Comparison of ENCODE assay signal across 8 cellular contexts in the genomic region with DNA sequence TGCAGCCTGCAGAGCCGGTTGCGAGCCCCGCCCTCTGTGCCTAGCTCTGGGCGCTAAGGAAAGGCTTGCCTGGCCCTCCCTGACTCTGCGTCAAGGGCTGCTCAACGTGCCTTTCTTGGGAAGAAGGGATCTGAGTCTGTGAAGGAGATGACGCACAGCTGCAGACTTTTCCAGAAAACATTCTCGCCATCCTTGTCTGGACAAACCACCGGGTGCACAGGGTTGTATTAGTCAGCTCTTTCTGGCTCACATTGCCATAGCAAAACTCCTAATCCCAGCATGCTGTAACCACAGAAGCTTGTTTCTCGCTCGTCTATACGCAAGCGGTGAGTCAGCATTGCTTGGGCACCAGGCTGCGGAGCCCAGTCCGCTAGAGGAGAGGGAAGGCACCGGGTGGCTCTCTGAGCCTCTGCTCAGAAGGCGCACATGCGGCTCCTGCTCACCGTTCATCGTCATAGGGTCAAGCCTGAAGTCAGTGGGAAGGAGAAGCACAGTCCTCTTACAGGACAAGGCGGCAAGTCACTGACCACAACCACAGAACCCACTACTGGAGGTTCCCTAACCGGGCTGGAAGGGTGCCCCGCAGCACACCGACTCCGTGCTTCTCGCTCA. TPM values are rescaled to one million over a fixed set of nuclear protein-coding genes. Genes with fewer than 3 reads are reported as not detected.
DNase-seq lines count a peak whose midpoint lies in the region; ATAC-seq and TF ChIP-seq lines count a peak whose summit lies in the region.

No MANE protein-coding gene starts in this region.

- TF ChIP-seq POLR2A in upper lobe of left lung (IDR thresholded peaks at IDR 0.05), result peak in 1 of 4 donors; percentile 28

- H3K27ac ChIP-seq in upper lobe of left lung, result peak overlapping the region in 1 of 4 donors; percentile 49

- CTCF ChIA-PET in activated CD8-positive, alpha-beta T cell treated with anti-CD3 and anti-CD28 coated beads for 36 hours (lab: Charles Lee), result interaction anchor here (1.0 to 2.4 kb wide), 2 partner anchors 34 to 168 kb away, joined by 3 to 7 read pairs; a partner anchor contains a TSS

- H3K36me3 Mint-ChIP-seq in activated CD8-positive, alpha-beta T cell treated with anti-CD3 and anti-CD28 coated beads for 36 hours (ENCODE audit: low read depth), result no peaks in the 10 kb centered on the region

- no peak overlapping the region for H3K4me3 Mint-ChIP-seq in activated CD8-positive, alpha-beta T cell treated with anti-CD3 and anti-CD28 coated beads for 36 hours

- H3K36me3 ChIP-seq in upper lobe of left lung, result no peaks in the 10 kb centered on the region

- no peak overlapping the region for H3K4me3 ChIP-seq in upper lobe of left lung

- intact Hi-C loops in activated CD8-positive, alpha-beta T cell treated with anti-CD3 and anti-CD28 coated beads for 36 hours (cut with micrococcal nuclease), result no loop called here

- WGBS in upper lobe of left lung, 2 donors, result 50 to 65% methylated on average over 13 to 26 of the region's 26 CpGs

- H3K9me3 Mint-ChIP-seq in activated CD8-positive, alpha-beta T cell treated with anti-CD3 and anti-CD28 coated beads for 36 hours, result no peaks in the 10 kb centered on the region

- H3K4me1 Mint-ChIP-seq in activated CD8-positive, alpha-beta T cell treated with anti-CD3 and anti-CD28 coated beads for 36 hours (ENCODE audit: low read depth), result peaks cover 11% of the 10 kb centered on the region

- TF ChIP-seq CTCF in activated CD8-positive, alpha-beta T cell treated with anti-CD3 and anti-CD28 coated beads for 36 hours (IDR thresholded peaks at IDR 0.05), result no peak
- no peak for TF ChIP-seq CTCF in upper lobe of left lung (IDR thresholded peaks at IDR 0.05)

- H3K27me3 Mint-ChIP-seq in activated CD8-positive, alpha-beta T cell treated with anti-CD3 and anti-CD28 coated beads for 36 hours, result peaks cover 25% of the 10 kb centered on the region

- peaks cover 0 to 4% (median 1%) of the 10 kb centered on the region in 4 donors for H3K4me1 ChIP-seq in upper lobe of left lung

- H3K9me3 ChIP-seq in upper lobe of left lung, result no peaks in the 10 kb centered on the region

- peak in 1 of 4 donors; percentile 17 for TF ChIP-seq EP300 in upper lobe of left lung (IDR thresholded peaks at IDR 0.05)

- no peaks in the 10 kb centered on the region for H3K27me3 ChIP-seq in upper lobe of left lung

- POLR2A ChIA-PET in activated CD8-positive, alpha-beta T cell treated with anti-CD3 and anti-CD28 coated beads for 36 hours (lab: Charles Lee), result no interaction called here

- peak; percentile 65 for ATAC-seq in activated CD8-positive, alpha-beta T cell treated with anti-CD3 and anti-CD28 coated beads for 36 hours
- ATAC-seq in upper lobe of left lung (ENCODE audit: low FRiP score in 2 of 2) (peak; percentile 71 to 93), HG03108 (IDR thresholded peaks at IDR 0.05; ENCODE audit: unreplicated experiment) (no peak), GM19328 (IDR thresholded peaks at IDR 0.05; ENCODE audit: unreplicated experiment) (no peak)

- peak; percentile 85 to 96 for DNase-seq in AML-193 (lab: John Stamatoyannopoulos, UW)
- peak; percentile 43 for DNase-seq in HS-27A (ENCODE audit: low read depth)
- peak; percentile 53 for DNase-seq in activated CD8-positive, alpha-beta T cell treated with anti-CD3 and anti-CD28 coated beads for 36 hours
- peak; percentile 38 for DNase-seq in inferior parietal cortex (ENCODE audit: extremely low spot score)
- DNase-seq in upper lobe of left lung, result peak in 1 of 2 donors; percentile 80
- no peak for DNase-seq in NCI-H526 (lab: John Stamatoyannopoulos, UW)

- no peak overlapping the region for H3K27ac Mint-ChIP-seq in activated CD8-positive, alpha-beta T cell treated with anti-CD3 and anti-CD28 coated beads for 36 hours

RNA-seq across cellular contexts. Expression of a gene that starts 2.2 kb away (rescaled TPM):
- not detected for total RNA-seq in activated CD8-positive, alpha-beta T cell treated with anti-CD3 and anti-CD28 coated beads for 36 hours
- total RNA-seq in upper lobe of left lung, result 1 to 10 TPM in 1 of 6 donors, under 1 TPM in 1, not detected in 4; 0.37 to 2.7 TPM

RNA-seq across cellular contexts. Expression of a gene that starts 22.6 kb away (rescaled TPM):
- total RNA-seq in activated CD8-positive, alpha-beta T cell treated with anti-CD3 and anti-CD28 coated beads for 36 hours, result not detected
- total RNA-seq in upper lobe of left lung, result not detected

RNA-seq across cellular contexts. Expression of a gene that starts 23.6 kb away (rescaled TPM):
- not detected for total RNA-seq in activated CD8-positive, alpha-beta T cell treated with anti-CD3 and anti-CD28 coated beads for 36 hours
- total RNA-seq in upper lobe of left lung, result 10 to 100 TPM in 3 of 6 donors, 1 to 10 TPM in 2, under 1 TPM in 1; 0.98 to 19.4 (median 9.7) TPM

RNA-seq across cellular contexts. Expression of a gene that starts 38.2 kb away (rescaled TPM):
- total RNA-seq in activated CD8-positive, alpha-beta T cell treated with anti-CD3 and anti-CD28 coated beads for 36 hours, result not detected
- total RNA-seq in upper lobe of left lung, result 1 to 10 TPM in 3 of 6 donors, under 1 TPM in 3; 0.49 to 3.1 (median 1.5) TPM

RNA-seq across cellular contexts. Expression of a gene that starts 54.0 kb away (rescaled TPM):
- not detected for total RNA-seq in activated CD8-positive, alpha-beta T cell treated with anti-CD3 and anti-CD28 coated beads for 36 hours
- 10 to 100 TPM in 2 of 6 donors, 1 to 10 TPM in 4; 3.6 to 15.6 (median 6.7) TPM for total RNA-seq in upper lobe of left lung

Comparison
In these comparisons a context has a peak if more than half of its experiments do, and no peak if none do; other contexts are left out.
1. DNase-seq: peak in AML-193 (2 of 2), HS-27A (single experiment), activated CD8-positive, alpha-beta T cell treated with anti-CD3 and anti-CD28 coated beads for 36 hours (single experiment) and inferior parietal cortex (single experiment); none in NCI-H526 (0 of 2).
2. ATAC-seq: peak in activated CD8-positive, alpha-beta T cell treated with anti-CD3 and anti-CD28 coated beads for 36 hours (single experiment) and upper lobe of left lung (2 of 2); none in HG03108 (single experiment) and GM19328 (single experiment).